8 cellular contexts compared by ENCODE assay signal in the genomic region with DNA sequence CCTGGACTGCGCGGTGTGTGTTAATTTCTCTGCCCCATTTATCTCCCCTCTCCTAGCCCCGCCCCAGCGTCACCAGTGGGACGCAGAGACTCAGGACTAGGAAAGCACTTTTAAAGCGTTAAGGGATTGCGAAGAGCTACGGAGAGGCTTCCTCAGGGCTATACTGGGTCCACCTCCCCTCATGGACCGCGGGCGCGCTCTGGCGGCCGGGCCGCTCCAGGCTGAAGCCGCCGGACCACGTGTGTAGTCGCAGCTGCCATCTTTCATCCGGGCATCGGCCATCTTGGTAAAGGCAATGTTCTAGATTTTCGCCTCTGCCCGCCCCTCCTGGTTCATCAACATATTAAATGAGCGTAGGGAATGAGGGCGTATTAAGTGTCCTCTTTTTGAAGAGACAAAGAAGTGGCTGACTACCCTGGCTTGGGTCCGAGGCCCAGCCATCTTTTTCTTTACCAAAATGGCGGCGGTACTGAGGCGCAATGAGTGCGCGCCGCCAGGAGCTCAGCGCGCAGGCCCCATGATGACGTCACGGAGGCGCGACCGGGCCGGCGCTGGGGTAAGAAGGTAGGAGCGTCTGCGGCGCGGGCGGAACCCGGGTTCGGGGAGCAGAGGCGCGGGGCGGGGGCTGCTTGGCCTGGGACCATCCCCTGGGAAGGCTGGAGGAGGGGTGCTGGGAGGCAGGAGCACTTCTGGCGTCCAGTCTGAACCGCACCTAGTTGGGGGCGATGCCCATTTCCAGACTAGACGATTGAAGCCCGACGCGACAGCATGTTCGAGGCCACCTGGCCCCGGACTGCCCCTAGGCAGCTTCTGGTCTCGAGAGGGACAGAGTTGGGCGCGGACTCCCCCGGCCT. TPM values are rescaled to one million over a fixed set of nuclear protein-coding genes. Genes with fewer than 3 reads are reported as not detected.
DNase-seq lines count a peak whose midpoint lies in the region; ATAC-seq and TF ChIP-seq lines count a peak whose summit lies in the region.

Gene CCDC124 (plus strand): TSS at position 531 of the 854 bp plus-strand sequence. CDS start 3,406 bp downstream, outside the sequence.

- H3K27me3 Mint-ChIP-seq in natural killer cell treated with Interleukin-12 subunit alpha and Interleukin-12 subunit beta and Interleukin-15 and Interleukin-18, amount 100 ng/mL, for 72 hours, result no peaks in the 10 kb centered on the region

- H3K4me3 ChIP-seq in Karpas-422 (ENCODE audit: low read length) (peak within 1 kb of the TSS; percentile 99), fibroblast of mammary gland (ENCODE audit: control insufficient read depth, low read depth, low read length) (peak within 1 kb of the TSS; percentile 89)

- no peaks in the 10 kb centered on the region for H3K9me2 ChIP-seq in Karpas-422 (replicated peaks; ENCODE audit: insufficient read depth, low read length)

- H3K4me1 ChIP-seq in Karpas-422 (ENCODE audit: low read length), result peaks cover 18% of the 10 kb centered on the region

- ATAC-seq in GM21825 (IDR thresholded peaks at IDR 0.05; ENCODE audit: unreplicated experiment), result peak; percentile 75
- peak; percentile 98 for ATAC-seq in natural killer cell treated with Interleukin-12 subunit alpha and Interleukin-12 subunit beta and Interleukin-15 and Interleukin-18, amount 100 ng/mL, for 72 hours

- DNase-seq in ELF-1 (ENCODE audit: low read depth, low spot score) (peak; percentile 98), Karpas-422 (peak; percentile 98), RKO (ENCODE audit: low spot score) (peak; percentile 91), fibroblast of mammary gland (ENCODE audit: low read depth) (peak; percentile 88)
- peak; percentile 81 to 89 for DNase-seq in activated T-helper 1 cell treated with anti-CD3 and anti-CD28 coated beads, Interleukin-2, amount 50 U/mL, for 16 hours (ENCODE audit: low read depth in 1 of 2, low spot score in 1 of 2)
- DNase-seq in natural killer cell treated with Interleukin-12 subunit alpha and Interleukin-12 subunit beta and Interleukin-15 and Interleukin-18, amount 100 ng/mL, for 72 hours (ENCODE audit: low spot score), result peak; percentile 95
- DNase-seq in stimulated activated naive CD4-positive, alpha-beta T cell treated with Interleukin-2 at 50 U/mL for 16 hours (lab: John Stamatoyannopoulos, UW), result peak; percentile 86

- TF ChIP-seq CTCF in fibroblast of mammary gland (conservative IDR thresholded peaks at IDR 0.05; ENCODE audit: control insufficient read depth, insufficient read depth, low read depth, low read length), result peak; percentile 84

- H3K9ac ChIP-seq in Karpas-422 (ENCODE audit: low read length), result peak within 1 kb of the TSS; percentile 96

- peaks cover 7 to 16% of the 10 kb centered on the region in 2 donors for H3K4me1 Mint-ChIP-seq in natural killer cell treated with Interleukin-12 subunit alpha and Interleukin-12 subunit beta and Interleukin-15 and Interleukin-18, amount 100 ng/mL, for 72 hours (ENCODE audit: low read depth in 2 of 2)

- H3K4me3 Mint-ChIP-seq in natural killer cell treated with Interleukin-12 subunit alpha and Interleukin-12 subunit beta and Interleukin-15 and Interleukin-18, amount 100 ng/mL, for 72 hours, result peak within 1 kb of the TSS; percentile 95

- peak within 1 kb of the TSS; percentile 95 for H3K4me2 ChIP-seq in Karpas-422 (ENCODE audit: low read depth, low read length, poor library complexity, severe bottlenecking)

- H3K79me2 ChIP-seq in Karpas-422 (ENCODE audit: low read length), result peaks cover 18% of the 10 kb centered on the region

- H3K36me3 ChIP-seq in Karpas-422 (ENCODE audit: insufficient read depth, low read length), result no peaks in the 10 kb centered on the region

- no peaks in the 10 kb centered on the region; the same call in 1 of the 2 replicates for H4K20me1 ChIP-seq in Karpas-422 (ENCODE audit: insufficient read depth, low read depth, low read length)

- H3K27ac ChIP-seq in Karpas-422 (ENCODE audit: low read length), result peak within 1 kb of the TSS; percentile 67

- H3K9me3 Mint-ChIP-seq in natural killer cell treated with Interleukin-12 subunit alpha and Interleukin-12 subunit beta and Interleukin-15 and Interleukin-18, amount 100 ng/mL, for 72 hours, result no peaks in the 10 kb centered on the region

- H2AFZ ChIP-seq in Karpas-422 (ENCODE audit: low read length), result peak within 1 kb of the TSS; percentile 86

- H3K9me3 ChIP-seq in Karpas-422 (ENCODE audit: low read length), result no peaks in the 10 kb centered on the region

- no peaks in the 10 kb centered on the region for H3K36me3 Mint-ChIP-seq in natural killer cell treated with Interleukin-12 subunit alpha and Interleukin-12 subunit beta and Interleukin-15 and Interleukin-18, amount 100 ng/mL, for 72 hours

- peak within 1 kb of the TSS; percentile 95 to 96 for H3K27ac Mint-ChIP-seq in natural killer cell treated with Interleukin-12 subunit alpha and Interleukin-12 subunit beta and Interleukin-15 and Interleukin-18, amount 100 ng/mL, for 72 hours

- no peaks in the 10 kb centered on the region for H3K27me3 ChIP-seq in Karpas-422 (ENCODE audit: low read length)

RNA-seq across cellular contexts. Expression of gene CCDC124, which starts in this region (rescaled TPM):
- 13.9 and 51.6 TPM in 2 replicates for total RNA-seq in Karpas-422 (2014; rRNA removed; shearing (Covaris generic); ENCODE audit: low replicate concordance)
- total RNA-seq in natural killer cell treated with Interleukin-12 subunit alpha and Interleukin-12 subunit beta and Interleukin-15 and Interleukin-18, amount 100 ng/mL, for 72 hours, result 10 to 100 TPM; 70.4 to 92.8 TPM

Comparison
In these comparisons a context has a peak if more than half of its experiments do, and no peak if none do; other contexts are left out.
1. Peak in every context shown above with its lines: DNase-seq, ATAC-seq, H3K4me3 ChIP-seq and H3K27ac ChIP-seq.